In genomic region chr9:133164209-133164590, GRCh38 we compare ENCODE assay signal across 8 cellular contexts. TPM values are rescaled to one million over a fixed set of nuclear protein-coding genes. Genes with fewer than 3 reads are reported as not detected.
DNase-seq lines count a peak whose midpoint lies in the region; ATAC-seq and TF ChIP-seq lines count a peak whose summit lies in the region.

No MANE protein-coding gene starts in this region.

- no peak for ATAC-seq in activated naive CD8-positive, alpha-beta T cell treated with anti-CD3 and anti-CD28 coated beads, Interleukin-2, amount 50 U/mL, for 24 hours
- no peak for ATAC-seq in GM21717 (IDR thresholded peaks at IDR 0.05; ENCODE audit: unreplicated experiment)

- no peak for DNase-seq in activated CD4-positive, alpha-beta T cell treated with anti-CD3 and anti-CD28 coated beads, Interleukin-2, amount 10 ng/mL, durations not matched to agents 7 days and 5 days
- DNase-seq in activated CD4-positive, alpha-beta T cell treated with anti-CD3 and anti-CD28 coated beads for 1 hour, result no peak
- no peak for DNase-seq in activated naive CD8-positive, alpha-beta T cell treated with anti-CD3 and anti-CD28 coated beads, Interleukin-2, amount 50 U/mL, for 24 hours
- no peak for DNase-seq in kidney epithelial cell (ENCODE audit: low read depth)
- peak in 1 of 2 donors; percentile 50 for DNase-seq in suprapubic skin (ENCODE audit: low spot score in 2 of 2)
- DNase-seq in HEK293T (ENCODE audit: extremely low spot score), result no peak
- no peak for DNase-seq in ACHN

- H3K36me3 ChIP-seq in kidney epithelial cell (ENCODE audit: control insufficient read depth, insufficient read depth, low read length), result no peaks in the 10 kb centered on the region
- H3K36me3 ChIP-seq in suprapubic skin, result no peaks in the 10 kb centered on the region

- H3K27ac Mint-ChIP-seq in activated CD4-positive, alpha-beta T cell treated with anti-CD3 and anti-CD28 coated beads, Interleukin-2, amount 10 ng/mL, durations not matched to agents 7 days and 5 days, result peak overlapping the region; percentile 41
- no peak overlapping the region for H3K27ac Mint-ChIP-seq in activated naive CD8-positive, alpha-beta T cell treated with anti-CD3 and anti-CD28 coated beads, Interleukin-2, amount 50 U/mL, for 24 hours

- H3K9me3 Mint-ChIP-seq in activated CD4-positive, alpha-beta T cell treated with anti-CD3 and anti-CD28 coated beads, Interleukin-2, amount 10 ng/mL, durations not matched to agents 7 days and 5 days, result no peaks in the 10 kb centered on the region
- H3K9me3 Mint-ChIP-seq in activated naive CD8-positive, alpha-beta T cell treated with anti-CD3 and anti-CD28 coated beads, Interleukin-2, amount 50 U/mL, for 24 hours, result no peaks in the 10 kb centered on the region

- POLR2A ChIA-PET in activated CD4-positive, alpha-beta T cell treated with anti-CD3 and anti-CD28 coated beads, Interleukin-2, amount 10 ng/mL, durations not matched to agents 7 days and 5 days (lab: Charles Lee), result no interaction called here
- POLR2A ChIA-PET in HEK293T (lab: Yijun Ruan, JAX), result no interaction called here

- 74% methylated on average over 12 of the region's 13 CpGs for WGBS in suprapubic skin

- H3K27me3 ChIP-seq in kidney epithelial cell (ENCODE audit: control insufficient read depth, insufficient read depth, low read length) (peaks cover 4% of the 10 kb centered on the region), suprapubic skin (peaks cover 6% of the 10 kb centered on the region)

- no peak overlapping the region for H3K27ac ChIP-seq in suprapubic skin

- in situ Hi-C loops in ACHN (cut with HindIII; ENCODE audit: low pct_ligation_motif_present, low pct_unique_long_range_greater_than_20kb, low sequenced_read_pairs), result no loop called here

- H3K4me1 Mint-ChIP-seq in activated CD4-positive, alpha-beta T cell treated with anti-CD3 and anti-CD28 coated beads, Interleukin-2, amount 10 ng/mL, durations not matched to agents 7 days and 5 days, result peaks cover 7% of the 10 kb centered on the region
- H3K4me1 Mint-ChIP-seq in activated naive CD8-positive, alpha-beta T cell treated with anti-CD3 and anti-CD28 coated beads, Interleukin-2, amount 50 U/mL, for 24 hours, result peaks cover 2% of the 10 kb centered on the region

- no peak for TF ChIP-seq EP300 in suprapubic skin (IDR thresholded peaks at IDR 0.05)

- H3K4me1 ChIP-seq in suprapubic skin, result peaks cover 26% of the 10 kb centered on the region

- no peaks in the 10 kb centered on the region for H3K36me3 Mint-ChIP-seq in activated CD4-positive, alpha-beta T cell treated with anti-CD3 and anti-CD28 coated beads, Interleukin-2, amount 10 ng/mL, durations not matched to agents 7 days and 5 days (ENCODE audit: low read depth)
- H3K36me3 Mint-ChIP-seq in activated naive CD8-positive, alpha-beta T cell treated with anti-CD3 and anti-CD28 coated beads, Interleukin-2, amount 50 U/mL, for 24 hours (ENCODE audit: low read depth), result peaks cover 2% of the 10 kb centered on the region

- no peaks in the 10 kb centered on the region for H3K9me3 ChIP-seq in suprapubic skin

- TF ChIP-seq CTCF in kidney epithelial cell (IDR thresholded peaks at IDR 0.05; ENCODE audit: insufficient read depth, low read length, poor library complexity, severe bottlenecking), result no peak
- TF ChIP-seq CTCF in suprapubic skin (IDR thresholded peaks at IDR 0.05), result no peak

- peaks cover 5% of the 10 kb centered on the region for H3K27me3 Mint-ChIP-seq in activated CD4-positive, alpha-beta T cell treated with anti-CD3 and anti-CD28 coated beads, Interleukin-2, amount 10 ng/mL, durations not matched to agents 7 days and 5 days
- peaks cover 6% of the 10 kb centered on the region for H3K27me3 Mint-ChIP-seq in activated naive CD8-positive, alpha-beta T cell treated with anti-CD3 and anti-CD28 coated beads, Interleukin-2, amount 50 U/mL, for 24 hours

- CTCF ChIA-PET in activated CD4-positive, alpha-beta T cell treated with anti-CD3 and anti-CD28 coated beads, Interleukin-2, amount 10 ng/mL, durations not matched to agents 7 days and 5 days (lab: Charles Lee), result no interaction called here
- CTCF ChIA-PET in HEK293T (lab: Yijun Ruan, JAX), result no interaction called here

- H3K4me3 Mint-ChIP-seq in activated CD4-positive, alpha-beta T cell treated with anti-CD3 and anti-CD28 coated beads, Interleukin-2, amount 10 ng/mL, durations not matched to agents 7 days and 5 days, result peak overlapping the region; percentile 72
- peak overlapping the region; percentile 75 for H3K4me3 Mint-ChIP-seq in activated naive CD8-positive, alpha-beta T cell treated with anti-CD3 and anti-CD28 coated beads, Interleukin-2, amount 50 U/mL, for 24 hours

- TF ChIP-seq POLR2A in suprapubic skin (IDR thresholded peaks at IDR 0.05), result no peak

- H3K4me3 ChIP-seq in kidney epithelial cell (ENCODE audit: low read depth, low read length) (peak overlapping the region; percentile 53), suprapubic skin (peak overlapping the region; percentile 58)

TF ChIP-seq in HEK293T, 16 proteins besides CTCF, POLR2A, EP300 and RAD21:
- TF ChIP-seq SP1 (IDR thresholded peaks at IDR 0.05) (no peak), PKNOX1 (IDR thresholded peaks at IDR 0.05) (no peak), ELF4 (IDR thresholded peaks at IDR 0.05) (no peak), BHLHE40 (IDR thresholded peaks at IDR 0.05; ENCODE audit: borderline replicate concordance) (no peak)

RNA-seq across cellular contexts. Expression of gene GBGT1, which starts 0.5 kb away (rescaled TPM):
- total RNA-seq in activated CD4-positive, alpha-beta T cell treated with anti-CD3 and anti-CD28 coated beads, Interleukin-2, amount 10 ng/mL, durations not matched to agents 7 days and 5 days, result 1 to 10 TPM; 2.4 to 2.7 TPM
- total RNA-seq in kidney epithelial cell (8.8 and 12.4 TPM in 2 replicates), suprapubic skin (10 to 100 TPM in 1 of 4 donors, 1 to 10 TPM in 3; 2.6 to 14.6 (median 5.8) TPM)

RNA-seq across cellular contexts. Expression of gene RALGDS, which starts 43.2 kb away (rescaled TPM):
- 10 to 100 TPM; 79.1 to 92.3 TPM for total RNA-seq in activated CD4-positive, alpha-beta T cell treated with anti-CD3 and anti-CD28 coated beads, Interleukin-2, amount 10 ng/mL, durations not matched to agents 7 days and 5 days
- total RNA-seq in kidney epithelial cell, result 39.9 and 43.7 TPM in 2 replicates
- 100 to 1,000 TPM; 173 to 244 (median 212) TPM for total RNA-seq in suprapubic skin

RNA-seq across cellular contexts. Expression of gene OBP2B, which starts 44.9 kb away (rescaled TPM):
- not detected for total RNA-seq in activated CD4-positive, alpha-beta T cell treated with anti-CD3 and anti-CD28 coated beads, Interleukin-2, amount 10 ng/mL, durations not matched to agents 7 days and 5 days
- not detected in 2 replicates for total RNA-seq in kidney epithelial cell
- total RNA-seq in suprapubic skin, result 10 to 100 TPM in 1 of 4 donors, 1 to 10 TPM in 3; 2.6 to 11.7 (median 7.1) TPM
